Comparison of ENCODE assay signal across 21 cellular contexts in the genomic region with DNA sequence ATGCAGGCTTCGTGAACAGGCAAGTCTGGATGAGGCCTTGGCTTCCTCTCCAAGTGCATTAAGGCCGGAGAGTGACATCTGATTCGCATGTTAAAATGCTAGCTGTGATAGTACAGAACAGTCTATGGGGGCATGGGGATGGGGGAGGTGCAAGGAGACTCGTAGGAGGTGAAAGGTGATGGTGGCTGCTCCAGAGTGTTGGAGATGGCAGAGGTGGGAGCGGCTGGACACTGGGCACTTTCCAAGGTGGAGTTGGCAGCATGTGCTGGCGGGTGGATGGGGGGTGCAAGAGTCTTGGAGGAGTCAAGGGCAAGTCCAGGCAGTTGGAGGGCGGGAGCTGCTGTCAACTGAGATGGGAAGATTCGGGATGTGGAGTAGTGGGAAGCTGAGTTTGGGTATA.
"Had no signal": no experiment of that assay in that cellular context is flagged by ENCODE, and none has a peak within 500 bp of the region (broad histone marks: within the 10 kb centered on the region; RNA-seq: fewer than 3 reads in every experiment).

No MANE protein-coding gene starts in this region.

- H3K36me3 Mint-ChIP-seq: immature natural killer cell had no signal

- H3K27me3 ChIP-seq: adrenal gland, heart right ventricle, upper lobe of left lung had no signal

- DNase-seq: activated CD4-positive, alpha-beta T cell treated with anti-CD3 and anti-CD28 coated beads, Interleukin-2, amount 50 U/mL, for 4 hours; activated CD4-positive, CD25-positive, alpha-beta regulatory T cell treated with anti-CD3 and anti-CD28 coated beads, Interleukin-2, amount 50 U/mL, for 72 hours; activated naive CD4-positive, alpha-beta T cell treated with anti-CD3 and anti-CD28 coated beads, Interleukin-2, amount 50 U/mL, for 16 hours; activated T-cell treated with anti-CD3 and anti-CD28 coated beads, Interleukin-2, amount 50 U/mL, for 1 hour; dermis blood vessel endothelial cell; effector memory CD4-positive, alpha-beta T cell; esophagus squamous epithelium; heart right ventricle; immature natural killer cell; mesendoderm; nephron progenitor cell; psoas muscle; right cardiac atrium; SJCRH30; stimulated activated CD4-positive, alpha-beta T cell treated with anti-CD3 and anti-CD28 coated beads, Interleukin-4, amount 100 ng/mL, for 1 hour; upper lobe of left lung had no signal

- H3K36me3 ChIP-seq: adrenal gland, esophagus squamous epithelium, heart right ventricle, SJCRH30, thoracic aorta, upper lobe of left lung had no signal

- H3K27ac Mint-ChIP-seq: activated T-helper 17 cell treated with anti-CD3 and anti-CD28 coated beads, Interleukin-2, amount 50 U/mL, for 72 hours; nephron progenitor cell had no signal

- H3K27me3 Mint-ChIP-seq: activated T-helper 17 cell treated with anti-CD3 and anti-CD28 coated beads, Interleukin-2, amount 50 U/mL, for 72 hours had no signal

- H3K4me3 ChIP-seq: adrenal gland, esophagus squamous epithelium, heart right ventricle, psoas muscle, SJCRH30, skin epidermis, thoracic aorta, upper lobe of left lung had no signal

- H3K9me3 ChIP-seq: adrenal gland, esophagus squamous epithelium, heart right ventricle, psoas muscle, SJCRH30, thoracic aorta, upper lobe of left lung had no signal

- H3K27ac ChIP-seq: adrenal gland, esophagus squamous epithelium, heart right ventricle, psoas muscle, SJCRH30, skin epidermis, thoracic aorta, upper lobe of left lung, VCaP had no signal

- H3K9me3 Mint-ChIP-seq: activated T-helper 17 cell treated with anti-CD3 and anti-CD28 coated beads, Interleukin-2, amount 50 U/mL, for 72 hours; immature natural killer cell; nephron progenitor cell had no signal

- H3K4me3 Mint-ChIP-seq: activated T-helper 17 cell treated with anti-CD3 and anti-CD28 coated beads, Interleukin-2, amount 50 U/mL, for 72 hours; nephron progenitor cell had no signal

- ATAC-seq: activated T-helper 17 cell treated with anti-CD3 and anti-CD28 coated beads, Interleukin-2, amount 50 U/mL, for 72 hours; heart right ventricle; psoas muscle; right cardiac atrium had no signal
